In genomic region chr5:126805108-126805507, GRCh38 we compare ENCODE assay signal across 12 cellular contexts. TPM values are rescaled to one million over a fixed set of nuclear protein-coding genes. Genes with fewer than 3 reads are reported as not detected.
A peak's percentile ranks its signal among the peaks of the same experiment; 100 is the strongest.
DNase-seq lines count a peak whose midpoint lies in the region; ATAC-seq, FAIRE-seq and TF ChIP-seq lines count a peak whose summit lies in the region.
"Had no signal": no experiment of that assay in that cellular context is flagged by ENCODE, and none has a peak within 500 bp of the region (broad histone marks: within the 10 kb centered on the region; RNA-seq: fewer than 3 reads in every experiment).

No MANE protein-coding gene starts in this region.

- H3K36me3 ChIP-seq in astrocyte (ENCODE audit: insufficient read depth, low read length) (no peaks in the 10 kb centered on the region), lung (ENCODE audit: control insufficient read depth in 2 of 2, insufficient read depth in 2 of 2, low read length in 2 of 2) (no peaks in the 10 kb centered on the region)

- no peak for FAIRE-seq in astrocyte (lab: Jason Lieb, UNC)
- FAIRE-seq: colon, islet of Langerhans had no signal

- no peak overlapping the region for H3K27ac Mint-ChIP-seq in astrocyte (ENCODE audit: unreplicated experiment)

- no peaks in the 10 kb centered on the region for H3K36me3 Mint-ChIP-seq in astrocyte (ENCODE audit: low read depth, unreplicated experiment)

- H2AFZ ChIP-seq in astrocyte (ENCODE audit: low read depth, low read length) = no peak overlapping the region

- no peaks in the 10 kb centered on the region for H3K27me3 ChIP-seq in astrocyte (ENCODE audit: insufficient read depth, low read length)
- no peaks in the 10 kb centered on the region for H3K27me3 ChIP-seq in lung (ENCODE audit: control insufficient read depth, insufficient read depth)
- H3K27me3 ChIP-seq: foreskin keratinocyte had no signal

- TF ChIP-seq CTCF in AG09319 (IDR thresholded peaks at IDR 0.05; ENCODE audit: low read depth, low read length) = no peak
- no peak for TF ChIP-seq CTCF in astrocyte (IDR thresholded peaks at IDR 0.05; ENCODE audit: insufficient read depth, low read depth, low read length)
- no peak for TF ChIP-seq CTCF in lung (IDR thresholded peaks at IDR 0.05; ENCODE audit: control extremely low read depth, extremely low read depth)

- H3K4me1 ChIP-seq in astrocyte (ENCODE audit: insufficient read depth, low read length) (peaks cover 6% of the 10 kb centered on the region), lung (ENCODE audit: control insufficient read depth in 2 of 2, insufficient read depth in 2 of 2, low read length in 2 of 2) (no peaks in the 10 kb centered on the region)
- H3K4me1 ChIP-seq: foreskin keratinocyte had no signal

- peaks cover 5% of the 10 kb centered on the region for H4K20me1 ChIP-seq in astrocyte (ENCODE audit: insufficient read depth, low read length)

- no peak overlapping the region for H3K4me3 Mint-ChIP-seq in astrocyte (ENCODE audit: unreplicated experiment)

- H3K9me3 Mint-ChIP-seq in astrocyte (ENCODE audit: unreplicated experiment) = no peaks in the 10 kb centered on the region

- WGBS in lung, 2 donors = 49 to 66% methylated on average over 2 of the region's 2 CpGs

- peaks cover 2% of the 10 kb centered on the region for H3K4me1 Mint-ChIP-seq in astrocyte (ENCODE audit: low read depth, unreplicated experiment)

- no peak overlapping the region for H3K9ac ChIP-seq in astrocyte (ENCODE audit: low read length)

- H3K27ac ChIP-seq in astrocyte (ENCODE audit: low read depth, low read length) (no peak overlapping the region), lung (ENCODE audit: low read depth in 1 of 2, low read length in 1 of 2) (no peak overlapping the region)
- H3K27ac ChIP-seq: foreskin keratinocyte had no signal

- peaks cover 50% of the 10 kb centered on the region for H3K79me2 ChIP-seq in astrocyte (ENCODE audit: insufficient read depth, low read length)

- ATAC-seq in lung (ENCODE audit: insufficient read depth, low FRiP score) (peak; percentile 21), HG02623 (IDR thresholded peaks at IDR 0.05; ENCODE audit: unreplicated experiment) (no peak), HG03469 (IDR thresholded peaks at IDR 0.05; ENCODE audit: unreplicated experiment) (no peak)
- ATAC-seq: foreskin keratinocyte had no signal

- peak; percentile 23 for DNase-seq in AG09319 (ENCODE audit: extremely low read depth, low read depth)
- DNase-seq in GM04504 (ENCODE audit: low read depth) = peak; percentile 34
- DNase-seq in astrocyte (ENCODE audit: low read depth) = peak; percentile 70
- no peak for DNase-seq in lung (ENCODE audit: low spot score)
- DNase-seq in mesenteric fat pad (ENCODE audit: low spot score) = no peak
- DNase-seq in NCI-H1048 (lab: John Stamatoyannopoulos, UW) = no peak
- DNase-seq: foreskin keratinocyte, substantia nigra had no signal

- H3K27me3 Mint-ChIP-seq in astrocyte (ENCODE audit: low read depth, unreplicated experiment) = no peaks in the 10 kb centered on the region

- no peak overlapping the region for H3K4me2 ChIP-seq in astrocyte (ENCODE audit: low read length)

- H3K9me3 ChIP-seq in astrocyte (ENCODE audit: insufficient read depth, low read depth, low read length) = no peaks in the 10 kb centered on the region
- no peaks in the 10 kb centered on the region for H3K9me3 ChIP-seq in lung (ENCODE audit: control insufficient read depth in 2 of 2, insufficient read depth in 1 of 2, low read length in 1 of 2)

- H3K4me3 ChIP-seq in astrocyte (ENCODE audit: insufficient read depth, low read depth, low read length) (no peak overlapping the region), lung (no peak overlapping the region)

RNA-seq across cellular contexts. Expression of gene LMNB1, which starts 28.2 kb away (rescaled TPM):
- 8.1 and 12.7 TPM in 2 replicates for total RNA-seq in astrocyte
- 10 to 100 TPM; 13.1 to 30.6 TPM for total RNA-seq in lung
- polyA plus RNA-seq in lung = 10 to 100 TPM in 1 of 2 donors, 1 to 10 TPM in 1; 5.1 to 40.3 TPM
- 6.5 TPM for total RNA-seq in mesenteric fat pad

Comparison
In these comparisons a context has a peak if more than half of its experiments do, and no peak if none do; other contexts are left out.
1. DNase-seq: peak in AG09319 (single experiment), GM04504 (single experiment) and astrocyte (single experiment); none in lung (single experiment), mesenteric fat pad (single experiment) and NCI-H1048 (single experiment).